ENCODE assay signal across 27 cellular contexts in genomic region chr16:85429776-85430522, GRCh38.
DNase-seq lines count a peak whose midpoint lies in the region; ATAC-seq and TF ChIP-seq lines count a peak whose summit lies in the region.
"Had no signal": no experiment of that assay in that cellular context is flagged by ENCODE, and none has a peak within 500 bp of the region (broad histone marks: within the 10 kb centered on the region; RNA-seq: fewer than 3 reads in every experiment).

No MANE protein-coding gene starts in this region.

- H3K27ac ChIP-seq in foreskin keratinocyte: no peak overlapping the region
- H3K27ac ChIP-seq: PC-9, skin epidermis, stomach, tibial artery had no signal

- H3K27me3 ChIP-seq in Caco-2 (replicated peaks; ENCODE audit: control insufficient read depth, insufficient read depth, low read length) (no peaks in the 10 kb centered on the region), foreskin keratinocyte (peaks cover 20% of the 10 kb centered on the region)
- H3K27me3 ChIP-seq: stomach, tibial artery had no signal

- H3K27me3 Mint-ChIP-seq in Caco-2 (ENCODE audit: insufficient read depth, unreplicated experiment) (no peaks in the 10 kb centered on the region), brain (peaks cover 4% of the 10 kb centered on the region), nephron progenitor cell (ENCODE audit: low read depth, poor library complexity) (peaks cover 82% of the 10 kb centered on the region)
- H3K27me3 Mint-ChIP-seq in activated T-cell treated with anti-CD3 and anti-CD28 coated beads, Interleukin-2, amount 50 U/mL, for 72 hours (ENCODE audit: low read depth): peaks cover 18% of the 10 kb centered on the region
- H3K27me3 Mint-ChIP-seq: CD4-positive, alpha-beta T cell had no signal

- CTCF ChIA-PET in Caco-2 (lab: Charles Lee): interaction anchor here (0.6 to 2.2 kb wide), 5 partner anchors 10 to 462 kb away, joined by 3 to 8 read pairs (median 3); no protein-coding TSS in a partner anchor

- intact Hi-C loops in Caco-2 (cut with micrococcal nuclease; ENCODE audit: unreplicated experiment): no loop called here

- H3K4me1 Mint-ChIP-seq in Caco-2 (ENCODE audit: low read depth, unreplicated experiment) (peaks cover 7% of the 10 kb centered on the region), brain (peaks cover 54% of the 10 kb centered on the region), nephron progenitor cell (peaks cover 25% of the 10 kb centered on the region)
- H3K4me1 Mint-ChIP-seq in activated T-cell treated with anti-CD3 and anti-CD28 coated beads, Interleukin-2, amount 50 U/mL, for 72 hours (ENCODE audit: low read depth): no peaks in the 10 kb centered on the region
- H3K4me1 Mint-ChIP-seq: activated CD4-positive, alpha-beta T cell treated with anti-CD3 and anti-CD28 coated beads, Interleukin-2, amount 10 ng/mL, durations not matched to agents 7 days and 5 days; activated naive CD8-positive, alpha-beta T cell treated with anti-CD3 and anti-CD28 coated beads, Interleukin-2, amount 10 ng/mL, durations not matched to agents 7 days and 5 days had no signal

- peak; percentile 5 for DNase-seq in activated CD8-positive, alpha-beta memory T cell treated with anti-CD3 and anti-CD28 coated beads, Interleukin-2, amount 50 U/mL, for 4 hours
- DNase-seq in activated CD8-positive, alpha-beta memory T cell treated with anti-CD3 and anti-CD28 coated beads, Interleukin-2, amount 50 U/mL, for 48 hours: no peak
- DNase-seq in Caco-2 (peak; percentile 0 to 22), nephron progenitor cell (peak; percentile 0), foreskin keratinocyte (no peak), NCI-H510A treated with DMSO at 0.1 percent for 48 hours (lab: John Stamatoyannopoulos, UW) (no peak)
- DNase-seq in activated T-cell treated with anti-CD3 and anti-CD28 coated beads, Interleukin-2, amount 50 U/mL, for 72 hours: no peak
- DNase-seq: 8988T; activated CD4-positive, alpha-beta T cell treated with anti-CD3 and anti-CD28 coated beads, Interleukin-2, amount 10 ng/mL, durations not matched to agents 7 days and 5 days; cerebellar nuclear complex; H9; NCI-H1048; NCI-H1694; NCI-H2171; nucleus accumbens; PC-9; SIG-M5; stomach; T-helper 9 cell had no signal

- no peaks in the 10 kb centered on the region for H3K9me3 ChIP-seq in Caco-2
- H3K9me3 ChIP-seq: stomach, tibial artery had no signal

- ATAC-seq in foreskin keratinocyte: no peak
- no peak for ATAC-seq in activated T-cell treated with anti-CD3 and anti-CD28 coated beads, Interleukin-2, amount 50 U/mL, for 72 hours (replicated peaks in 1 of 2)

- H3K9me3 Mint-ChIP-seq in Caco-2 (ENCODE audit: unreplicated experiment): no peaks in the 10 kb centered on the region
- H3K9me3 Mint-ChIP-seq in brain: no peaks in the 10 kb centered on the region
- H3K9me3 Mint-ChIP-seq in nephron progenitor cell: no peaks in the 10 kb centered on the region
- no peaks in the 10 kb centered on the region for H3K9me3 Mint-ChIP-seq in activated T-cell treated with anti-CD3 and anti-CD28 coated beads, Interleukin-2, amount 50 U/mL, for 72 hours
- H3K9me3 Mint-ChIP-seq: activated CD4-positive, alpha-beta T cell treated with anti-CD3 and anti-CD28 coated beads, Interleukin-2, amount 10 ng/mL, durations not matched to agents 7 days and 5 days; activated naive CD8-positive, alpha-beta T cell treated with anti-CD3 and anti-CD28 coated beads, Interleukin-2, amount 10 ng/mL, durations not matched to agents 7 days and 5 days; activated T-helper 1 cell treated with anti-CD3 and anti-CD28 coated beads, Interleukin-12 subunit alpha, Interleukin-12 subunit beta, Interleukin-2, Interleukin-4 antibody, amounts not matched to agents 30 ng/mL and 10 ng/mL and 1 ng/mL, durations not matched to agents 14 hours and 24 hours and 36 hours; CD4-positive, alpha-beta T cell; H9 had no signal

- TF ChIP-seq CTCF in Caco-2 (IDR thresholded peaks at IDR 0.05; ENCODE audit: insufficient read depth in 1 of 2, low read depth in 1 of 2, low read length in 1 of 2, severe bottlenecking in 1 of 2, unreplicated experiment in 1 of 2) (no peak), brain (conservative IDR thresholded peaks at IDR 0.05) (no peak), nephron progenitor cell (IDR thresholded peaks at IDR 0.05) (no peak), foreskin keratinocyte (conservative IDR thresholded peaks at IDR 0.05) (no peak)

- H3K4me3 Mint-ChIP-seq in Caco-2 (ENCODE audit: unreplicated experiment) (no peak overlapping the region), brain (no peak overlapping the region), nephron progenitor cell (no peak overlapping the region)
- H3K4me3 Mint-ChIP-seq in activated T-cell treated with anti-CD3 and anti-CD28 coated beads, Interleukin-2, amount 50 U/mL, for 72 hours: no peak overlapping the region
- H3K4me3 Mint-ChIP-seq: activated CD4-positive, alpha-beta T cell treated with anti-CD3 and anti-CD28 coated beads, Interleukin-2, amount 10 ng/mL, durations not matched to agents 7 days and 5 days; activated naive CD8-positive, alpha-beta T cell treated with anti-CD3 and anti-CD28 coated beads, Interleukin-2, amount 10 ng/mL, durations not matched to agents 7 days and 5 days; activated T-helper 1 cell treated with anti-CD3 and anti-CD28 coated beads, Interleukin-12 subunit alpha, Interleukin-12 subunit beta, Interleukin-2, Interleukin-4 antibody, amounts not matched to agents 30 ng/mL and 10 ng/mL and 1 ng/mL, durations not matched to agents 14 hours and 24 hours and 36 hours; CD4-positive, alpha-beta T cell; H9; IgD-negative memory B cell had no signal

- no TSS peak for BruUV-seq in Caco-2 (replicated peaks; lab: Mats Ljungman, UMichigan)

- POLR2A ChIA-PET in Caco-2 (lab: Charles Lee): no interaction called here

- H3K36me3 Mint-ChIP-seq in Caco-2 (ENCODE audit: insufficient read depth, unreplicated experiment) (no peaks in the 10 kb centered on the region), brain (no peaks in the 10 kb centered on the region), nephron progenitor cell (ENCODE audit: low read depth) (no peaks in the 10 kb centered on the region)
- no peaks in the 10 kb centered on the region for H3K36me3 Mint-ChIP-seq in activated T-cell treated with anti-CD3 and anti-CD28 coated beads, Interleukin-2, amount 50 U/mL, for 72 hours (ENCODE audit: insufficient read depth in 2 of 2)
- H3K36me3 Mint-ChIP-seq: activated naive CD8-positive, alpha-beta T cell treated with anti-CD3 and anti-CD28 coated beads, Interleukin-2, amount 10 ng/mL, durations not matched to agents 7 days and 5 days; IgD-negative memory B cell had no signal

- H3K36me3 ChIP-seq in Caco-2 (ENCODE audit: control insufficient read depth, insufficient read depth, low read length): no peaks in the 10 kb centered on the region; the same call in 1 of the 2 replicates
- H3K36me3 ChIP-seq: stomach, tibial artery had no signal

- peak overlapping the region; percentile 5 for H3K27ac Mint-ChIP-seq in Caco-2 (ENCODE audit: unreplicated experiment)
- H3K27ac Mint-ChIP-seq in brain: peak overlapping the region; percentile 51 to 92 (median 75)
- no peak overlapping the region for H3K27ac Mint-ChIP-seq in nephron progenitor cell
- H3K27ac Mint-ChIP-seq in activated T-cell treated with anti-CD3 and anti-CD28 coated beads, Interleukin-2, amount 50 U/mL, for 72 hours: no peak overlapping the region
- H3K27ac Mint-ChIP-seq: activated CD4-positive, alpha-beta T cell treated with anti-CD3 and anti-CD28 coated beads, Interleukin-2, amount 10 ng/mL, durations not matched to agents 7 days and 5 days; activated naive CD8-positive, alpha-beta T cell treated with anti-CD3 and anti-CD28 coated beads, Interleukin-2, amount 10 ng/mL, durations not matched to agents 7 days and 5 days; activated T-helper 1 cell treated with anti-CD3 and anti-CD28 coated beads, Interleukin-12 subunit alpha, Interleukin-12 subunit beta, Interleukin-2, Interleukin-4 antibody, amounts not matched to agents 30 ng/mL and 10 ng/mL and 1 ng/mL, durations not matched to agents 14 hours and 24 hours and 36 hours; CD4-positive, alpha-beta T cell; IgD-negative memory B cell had no signal

- no peaks in the 10 kb centered on the region for H3K4me1 ChIP-seq in Caco-2
- no peaks in the 10 kb centered on the region for H3K4me1 ChIP-seq in foreskin keratinocyte
- H3K4me1 ChIP-seq: tibial artery had no signal

- no peak overlapping the region for H3K4me3 ChIP-seq in Caco-2 (ENCODE audit: low read depth, low read length)
- H3K4me3 ChIP-seq: lung, PC-9, skin epidermis, stomach, tibial artery had no signal

Comparison
In these comparisons a context has a peak if more than half of its experiments do, and no peak if none do; other contexts are left out.
1. DNase-seq: peak in activated CD8-positive, alpha-beta memory T cell treated with anti-CD3 and anti-CD28 coated beads, Interleukin-2, amount 50 U/mL, for 4 hours (single experiment), Caco-2 (2 of 2) and nephron progenitor cell (single experiment); none in activated CD8-positive, alpha-beta memory T cell treated with anti-CD3 and anti-CD28 coated beads, Interleukin-2, amount 50 U/mL, for 48 hours (single experiment), foreskin keratinocyte (0 of 2), NCI-H510A treated with DMSO at 0.1 percent for 48 hours (single experiment) and activated T-cell treated with anti-CD3 and anti-CD28 coated beads, Interleukin-2, amount 50 U/mL, for 72 hours (0 of 2).
2. H3K27ac Mint-ChIP-seq: peak in Caco-2 (single experiment) and brain (5 of 5); none in nephron progenitor cell (single experiment) and activated T-cell treated with anti-CD3 and anti-CD28 coated beads, Interleukin-2, amount 50 U/mL, for 72 hours (single experiment).